ENCODE assay signal across 7 cellular contexts in genomic region chr1:43934279-43934985, GRCh38. TPM values are rescaled to one million over a fixed set of nuclear protein-coding genes. Genes with fewer than 3 reads are reported as not detected.
A peak's percentile ranks its signal among the peaks of the same experiment; 100 is the strongest.
DNase-seq lines count a peak whose midpoint lies in the region; ATAC-seq and TF ChIP-seq lines count a peak whose summit lies in the region.

No MANE protein-coding gene starts in this region.

- H3K36me3 ChIP-seq in iPS DF 6.9 (ENCODE audit: control insufficient read depth, insufficient read depth, low read length) (no peaks in the 10 kb centered on the region), smooth muscle cell (ENCODE audit: low read depth) (no peaks in the 10 kb centered on the region)

- no CpG with 5 or more reads among the region's 7 CpGs for WGBS in iPS DF 6.9 (ENCODE audit: insufficient coverage, insufficient read length)
- WGBS in smooth muscle cell (ENCODE audit: low lambda C conversion rate): 47% methylated on average over 7 of the region's 7 CpGs

- no peaks in the 10 kb centered on the region for H4K20me1 ChIP-seq in smooth muscle cell (ENCODE audit: low read depth)

- TF ChIP-seq CTCF in GM12864 (IDR thresholded peaks at IDR 0.05; ENCODE audit: low read depth, low read length, missing control alignments) (peak; percentile 97), smooth muscle cell (IDR thresholded peaks at IDR 0.05; ENCODE audit: borderline replicate concordance, insufficient read depth, poor library complexity, severe bottlenecking) (peak; percentile 79)

- H3K27ac Mint-ChIP-seq in T-cell: no peak overlapping the region

- no peaks in the 10 kb centered on the region for H3K9me3 Mint-ChIP-seq in T-cell

- H3K27me3 ChIP-seq in iPS DF 6.9 (ENCODE audit: control insufficient read depth, insufficient read depth, low read length) (no peaks in the 10 kb centered on the region), smooth muscle cell (ENCODE audit: low read depth) (peaks cover 25% of the 10 kb centered on the region)

- CTCF ChIA-PET in T-cell (lab: Charles Lee): interaction anchor here (0.5 to 4.1 kb wide), 15 partner anchors 8 to 731 kb away, joined by 3 to 59 read pairs (median 3); partner anchors contain the start of gene KDM4A (in 1 of the 2)

- peaks cover 18 to 25% (median 23%) of the 10 kb centered on the region in 3 donors for H3K4me1 Mint-ChIP-seq in T-cell

- no peak overlapping the region for H2AFZ ChIP-seq in smooth muscle cell (ENCODE audit: low read depth)

- POLR2A ChIA-PET in T-cell (lab: Charles Lee): no interaction called here

- ATAC-seq in T-cell (replicated peaks in 1 of 4): peak; percentile 38 to 72 (median 44)
- ATAC-seq in HG03196 (IDR thresholded peaks at IDR 0.05; ENCODE audit: unreplicated experiment): no peak

- H3K4me3 Mint-ChIP-seq in T-cell: peak overlapping the region in 1 of 3 donors; percentile 65

- H3K79me2 ChIP-seq in smooth muscle cell (ENCODE audit: low read depth): no peaks in the 10 kb centered on the region

- peaks cover 9% of the 10 kb centered on the region for H3K36me3 Mint-ChIP-seq in T-cell

- H3K4me2 ChIP-seq in smooth muscle cell: peak overlapping the region; percentile 91

- no peak for DNase-seq in GM12864 (ENCODE audit: low read depth)
- DNase-seq in NCI-H1092 treated with DMSO at 0.1 percent for 48 hours (lab: John Stamatoyannopoulos, UW): peak; percentile 79
- peak in 24 of 34 experiments; percentile 9 to 61 (median 38) for DNase-seq in T-cell
- DNase-seq in astrocyte of the hippocampus (ENCODE audit: low read depth, low spot score): peak; percentile 85
- no peak for DNase-seq in iPS DF 6.9 (ENCODE audit: low read depth, low spot score)
- peak; percentile 12 for DNase-seq in smooth muscle cell (lab: John Stamatoyannopoulos, UW; ENCODE audit: unreplicated experiment)

- H3K27me3 Mint-ChIP-seq in T-cell: peaks cover 22 to 34% of the 10 kb centered on the region in 2 donors

- H3F3A ChIP-seq in smooth muscle cell (ENCODE audit: low read depth): no peaks in the 10 kb centered on the region

- H3K4me1 ChIP-seq in iPS DF 6.9 (ENCODE audit: control insufficient read depth, insufficient read depth, low read length) (peaks cover 15% of the 10 kb centered on the region), smooth muscle cell (ENCODE audit: low read depth) (no peaks in the 10 kb centered on the region)

- H3K9me3 ChIP-seq in iPS DF 6.9 (ENCODE audit: control insufficient read depth, insufficient read depth, low read length) (no peaks in the 10 kb centered on the region), smooth muscle cell (replicated peaks; ENCODE audit: low read depth) (no peaks in the 10 kb centered on the region)

- no peak overlapping the region for H3K27ac ChIP-seq in iPS DF 6.9 (ENCODE audit: low read length)
- H3K27ac ChIP-seq in smooth muscle cell (ENCODE audit: low read depth): no peak overlapping the region

- H3K4me3 ChIP-seq in GM12864 (ENCODE audit: low read depth, low read length) (no peak overlapping the region), iPS DF 6.9 (ENCODE audit: low read length) (peak overlapping the region; percentile 57; the same call in 1 of the 2 replicates), smooth muscle cell (peak overlapping the region; percentile 52)

- no peak overlapping the region for H3K9ac ChIP-seq in smooth muscle cell (ENCODE audit: low read depth)

RNA-seq across cellular contexts. Expression of gene ARTN, which starts 0.8 kb away (rescaled TPM):
- total RNA-seq in T-cell (1 to 10 TPM in 1 of 5 donors, under 1 TPM in 3, not detected in 1; 0.35 to 1.5 (median 0.51) TPM), smooth muscle cell (0.36 TPM in 1 of 2 replicates, not detected in the other)
- polyA plus RNA-seq in smooth muscle cell: 0.27 and 0.34 TPM in 2 replicates

RNA-seq across cellular contexts. Expression of gene IPO13, which starts 12.3 kb away (rescaled TPM):
- 10 to 100 TPM; 15.3 to 24.3 (median 22.1) TPM for total RNA-seq in T-cell
- 10.4 and 11.2 TPM in 2 replicates for total RNA-seq in smooth muscle cell
- polyA plus RNA-seq in smooth muscle cell: 19.3 and 21.2 TPM in 2 replicates

RNA-seq across cellular contexts. Expression of gene DPH2, which starts 35.4 kb away (rescaled TPM):
- total RNA-seq in T-cell: 10 to 100 TPM; 22.1 to 46.6 (median 41.8) TPM
- total RNA-seq in smooth muscle cell: 9.8 and 23.5 TPM in 2 replicates
- polyA plus RNA-seq in smooth muscle cell: 20.3 and 26.5 TPM in 2 replicates

RNA-seq across cellular contexts. Expression of gene ATP6V0B, which starts 40.3 kb away (rescaled TPM):
- total RNA-seq in T-cell: 10 to 100 TPM; 57.5 to 88.6 (median 69.5) TPM
- total RNA-seq in smooth muscle cell: 95.3 and 106 TPM in 2 replicates
- 203 and 222 TPM in 2 replicates for polyA plus RNA-seq in smooth muscle cell

RNA-seq across cellular contexts. Expression of gene B4GALT2, which starts 44.6 kb away (rescaled TPM):
- total RNA-seq in T-cell (1 to 10 TPM; 1.2 to 5.3 (median 3.1) TPM), smooth muscle cell (52.4 and 67.0 TPM in 2 replicates)
- 113 and 135 TPM in 2 replicates for polyA plus RNA-seq in smooth muscle cell

Comparison
In these comparisons a context has a peak if more than half of its experiments do, and no peak if none do; other contexts are left out.
1. DNase-seq: peak in NCI-H1092 treated with DMSO at 0.1 percent for 48 hours (single experiment), T-cell (24 of 34), astrocyte of the hippocampus (single experiment) and smooth muscle cell (single experiment); none in GM12864 (single experiment) and iPS DF 6.9 (single experiment).